In the genomic region with DNA sequence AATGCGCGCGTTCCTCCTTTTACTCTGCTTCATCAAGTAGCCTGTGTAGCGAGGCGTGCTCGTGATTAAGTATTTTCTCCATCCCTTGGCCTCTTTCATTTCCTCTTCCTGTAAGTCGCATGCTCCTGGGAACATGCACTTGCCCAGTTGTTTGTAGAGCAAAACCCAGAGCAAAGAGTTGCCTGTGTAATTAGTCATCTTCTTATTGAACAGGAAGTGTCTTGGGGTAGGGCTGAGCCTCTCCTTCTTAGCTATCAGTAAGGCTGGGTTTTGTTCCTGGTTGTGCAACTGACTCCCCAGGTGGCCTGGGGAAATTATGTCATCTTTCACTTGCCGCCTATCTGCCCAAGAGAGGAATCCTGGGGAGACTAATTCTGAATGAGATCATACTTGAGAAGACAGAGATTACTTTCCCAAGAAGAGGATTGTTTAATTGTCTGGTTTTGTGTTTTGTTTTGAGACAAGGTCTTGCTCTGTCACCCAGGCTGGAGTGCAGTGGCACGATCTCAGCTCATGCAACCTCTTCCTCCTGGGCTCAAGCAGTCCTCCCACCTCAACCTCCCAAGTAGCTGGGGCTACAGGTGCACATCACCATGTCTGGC, we compare ENCODE assay signal across 1 cellular context.
TF ChIP-seq lines count a peak whose summit lies in the region.

No MANE protein-coding gene starts in this region.

TF ChIP-seq in K562, 482 proteins besides CTCF, POLR2A, EP300 and RAD21 (continued from another document and continues in another):
- peak; percentile 52; the same call in 1 of the 2 replicates for TF ChIP-seq ZNF263 (CRISPR knock-in tag; IDR thresholded peaks at IDR 0.05; ENCODE audit: borderline replicate concordance)
- TF ChIP-seq POLR2B (IDR thresholded peaks at IDR 0.05; ENCODE audit: low read depth, partially characterized antibody), result no peak
- no peak for TF ChIP-seq PRPF4 (IDR thresholded peaks at IDR 0.05; ENCODE audit: insufficient read depth, low read depth, low read length, poor library complexity, severe bottlenecking)
- TF ChIP-seq, protein P1, sequence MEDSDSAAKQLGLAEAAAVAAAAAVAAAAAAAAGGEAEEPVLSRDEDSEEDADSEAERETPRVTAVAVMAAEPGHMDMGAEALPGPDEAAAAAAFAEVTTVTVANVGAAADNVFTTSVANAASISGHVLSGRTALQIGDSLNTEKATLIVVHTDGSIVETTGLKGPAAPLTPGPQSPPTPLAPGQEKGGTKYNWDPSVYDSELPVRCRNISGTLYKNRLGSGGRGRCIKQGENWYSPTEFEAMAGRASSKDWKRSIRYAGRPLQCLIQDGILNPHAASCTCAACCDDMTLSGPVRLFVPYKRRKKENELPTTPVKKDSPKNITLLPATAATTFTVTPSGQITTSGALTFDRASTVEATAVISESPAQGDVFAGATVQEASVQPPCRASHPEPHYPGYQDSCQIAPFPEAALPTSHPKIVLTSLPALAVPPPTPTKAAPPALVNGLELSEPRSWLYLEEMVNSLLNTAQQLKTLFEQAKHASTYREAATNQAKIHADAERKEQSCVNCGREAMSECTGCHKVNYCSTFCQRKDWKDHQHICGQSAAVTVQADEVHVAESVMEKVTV (CRISPR knock-in tag; IDR thresholded peaks at IDR 0.05), result no peak
- TF ChIP-seq, protein P2, sequence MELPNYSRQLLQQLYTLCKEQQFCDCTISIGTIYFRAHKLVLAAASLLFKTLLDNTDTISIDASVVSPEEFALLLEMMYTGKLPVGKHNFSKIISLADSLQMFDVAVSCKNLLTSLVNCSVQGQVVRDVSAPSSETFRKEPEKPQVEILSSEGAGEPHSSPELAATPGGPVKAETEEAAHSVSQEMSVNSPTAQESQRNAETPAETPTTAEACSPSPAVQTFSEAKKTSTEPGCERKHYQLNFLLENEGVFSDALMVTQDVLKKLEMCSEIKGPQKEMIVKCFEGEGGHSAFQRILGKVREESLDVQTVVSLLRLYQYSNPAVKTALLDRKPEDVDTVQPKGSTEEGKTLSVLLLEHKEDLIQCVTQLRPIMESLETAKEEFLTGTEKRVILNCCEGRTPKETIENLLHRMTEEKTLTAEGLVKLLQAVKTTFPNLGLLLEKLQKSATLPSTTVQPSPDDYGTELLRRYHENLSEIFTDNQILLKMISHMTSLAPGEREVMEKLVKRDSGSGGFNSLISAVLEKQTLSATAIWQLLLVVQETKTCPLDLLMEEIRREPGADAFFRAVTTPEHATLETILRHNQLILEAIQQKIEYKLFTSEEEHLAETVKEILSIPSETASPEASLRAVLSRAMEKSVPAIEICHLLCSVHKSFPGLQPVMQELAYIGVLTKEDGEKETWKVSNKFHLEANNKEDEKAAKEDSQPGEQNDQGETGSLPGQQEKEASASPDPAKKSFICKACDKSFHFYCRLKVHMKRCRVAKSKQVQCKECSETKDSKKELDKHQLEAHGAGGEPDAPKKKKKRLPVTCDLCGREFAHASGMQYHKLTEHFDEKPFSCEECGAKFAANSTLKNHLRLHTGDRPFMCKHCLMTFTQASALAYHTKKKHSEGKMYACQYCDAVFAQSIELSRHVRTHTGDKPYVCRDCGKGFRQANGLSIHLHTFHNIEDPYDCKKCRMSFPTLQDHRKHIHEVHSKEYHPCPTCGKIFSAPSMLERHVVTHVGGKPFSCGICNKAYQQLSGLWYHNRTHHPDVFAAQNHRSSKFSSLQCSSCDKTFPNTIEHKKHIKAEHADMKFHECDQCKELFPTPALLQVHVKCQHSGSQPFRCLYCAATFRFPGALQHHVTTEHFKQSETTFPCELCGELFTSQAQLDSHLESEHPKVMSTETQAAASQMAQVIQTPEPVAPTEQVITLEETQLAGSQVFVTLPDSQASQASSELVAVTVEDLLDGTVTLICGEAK (IDR thresholded peaks at IDR 0.05), result 0 out of 2 replicates have a peak, but pooled peaks have one; percentile 43
- TF ChIP-seq, protein P2 (CRISPR knock-in tag; IDR thresholded peaks at IDR 0.05), result no peak
- TF ChIP-seq ELF2 (CRISPR knock-in tag; IDR thresholded peaks at IDR 0.05), result no peak
- TF ChIP-seq ZNF79 (CRISPR knock-in tag; IDR thresholded peaks at IDR 0.05; ENCODE audit: low read depth), result no peak
- TF ChIP-seq, protein P3, sequence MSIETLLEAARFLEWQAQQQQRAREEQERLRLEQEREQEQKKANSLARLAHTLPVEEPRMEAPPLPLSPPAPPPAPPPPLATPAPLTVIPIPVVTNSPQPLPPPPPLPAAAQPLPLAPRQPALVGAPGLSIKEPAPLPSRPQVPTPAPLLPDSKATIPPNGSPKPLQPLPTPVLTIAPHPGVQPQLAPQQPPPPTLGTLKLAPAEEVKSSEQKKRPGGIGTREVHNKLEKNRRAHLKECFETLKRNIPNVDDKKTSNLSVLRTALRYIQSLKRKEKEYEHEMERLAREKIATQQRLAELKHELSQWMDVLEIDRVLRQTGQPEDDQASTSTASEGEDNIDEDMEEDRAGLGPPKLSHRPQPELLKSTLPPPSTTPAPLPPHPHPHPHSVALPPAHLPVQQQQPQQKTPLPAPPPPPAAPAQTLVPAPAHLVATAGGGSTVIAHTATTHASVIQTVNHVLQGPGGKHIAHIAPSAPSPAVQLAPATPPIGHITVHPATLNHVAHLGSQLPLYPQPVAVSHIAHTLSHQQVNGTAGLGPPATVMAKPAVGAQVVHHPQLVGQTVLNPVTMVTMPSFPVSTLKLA (conservative IDR thresholded peaks at IDR 0.05), result peak in 1 of 2 experiments; percentile 43; a peak in 1 of 4 replicates
- TF ChIP-seq CREM (IDR thresholded peaks at IDR 0.05; ENCODE audit: low read depth), result peak; percentile 63
- TF ChIP-seq, protein P4, sequence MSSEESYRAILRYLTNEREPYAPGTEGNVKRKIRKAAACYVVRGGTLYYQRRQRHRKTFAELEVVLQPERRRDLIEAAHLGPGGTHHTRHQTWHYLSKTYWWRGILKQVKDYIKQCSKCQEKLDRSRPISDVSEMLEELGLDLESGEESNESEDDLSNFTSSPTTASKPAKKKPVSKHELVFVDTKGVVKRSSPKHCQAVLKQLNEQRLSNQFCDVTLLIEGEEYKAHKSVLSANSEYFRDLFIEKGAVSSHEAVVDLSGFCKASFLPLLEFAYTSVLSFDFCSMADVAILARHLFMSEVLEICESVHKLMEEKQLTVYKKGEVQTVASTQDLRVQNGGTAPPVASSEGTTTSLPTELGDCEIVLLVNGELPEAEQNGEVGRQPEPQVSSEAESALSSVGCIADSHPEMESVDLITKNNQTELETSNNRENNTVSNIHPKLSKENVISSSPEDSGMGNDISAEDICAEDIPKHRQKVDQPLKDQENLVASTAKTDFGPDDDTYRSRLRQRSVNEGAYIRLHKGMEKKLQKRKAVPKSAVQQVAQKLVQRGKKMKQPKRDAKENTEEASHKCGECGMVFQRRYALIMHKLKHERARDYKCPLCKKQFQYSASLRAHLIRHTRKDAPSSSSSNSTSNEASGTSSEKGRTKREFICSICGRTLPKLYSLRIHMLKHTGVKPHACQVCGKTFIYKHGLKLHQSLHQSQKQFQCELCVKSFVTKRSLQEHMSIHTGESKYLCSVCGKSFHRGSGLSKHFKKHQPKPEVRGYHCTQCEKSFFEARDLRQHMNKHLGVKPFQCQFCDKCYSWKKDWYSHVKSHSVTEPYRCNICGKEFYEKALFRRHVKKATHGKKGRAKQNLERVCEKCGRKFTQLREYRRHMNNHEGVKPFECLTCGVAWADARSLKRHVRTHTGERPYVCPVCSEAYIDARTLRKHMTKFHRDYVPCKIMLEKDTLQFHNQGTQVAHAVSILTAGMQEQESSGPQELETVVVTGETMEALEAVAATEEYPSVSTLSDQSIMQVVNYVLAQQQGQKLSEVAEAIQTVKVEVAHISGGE (CRISPR knock-in tag; IDR thresholded peaks at IDR 0.05), result 0 out of 6 replicates have a peak, but pooled peaks of 1 of the 3 experiments have one; percentile 39
- TF ChIP-seq, protein P5, sequence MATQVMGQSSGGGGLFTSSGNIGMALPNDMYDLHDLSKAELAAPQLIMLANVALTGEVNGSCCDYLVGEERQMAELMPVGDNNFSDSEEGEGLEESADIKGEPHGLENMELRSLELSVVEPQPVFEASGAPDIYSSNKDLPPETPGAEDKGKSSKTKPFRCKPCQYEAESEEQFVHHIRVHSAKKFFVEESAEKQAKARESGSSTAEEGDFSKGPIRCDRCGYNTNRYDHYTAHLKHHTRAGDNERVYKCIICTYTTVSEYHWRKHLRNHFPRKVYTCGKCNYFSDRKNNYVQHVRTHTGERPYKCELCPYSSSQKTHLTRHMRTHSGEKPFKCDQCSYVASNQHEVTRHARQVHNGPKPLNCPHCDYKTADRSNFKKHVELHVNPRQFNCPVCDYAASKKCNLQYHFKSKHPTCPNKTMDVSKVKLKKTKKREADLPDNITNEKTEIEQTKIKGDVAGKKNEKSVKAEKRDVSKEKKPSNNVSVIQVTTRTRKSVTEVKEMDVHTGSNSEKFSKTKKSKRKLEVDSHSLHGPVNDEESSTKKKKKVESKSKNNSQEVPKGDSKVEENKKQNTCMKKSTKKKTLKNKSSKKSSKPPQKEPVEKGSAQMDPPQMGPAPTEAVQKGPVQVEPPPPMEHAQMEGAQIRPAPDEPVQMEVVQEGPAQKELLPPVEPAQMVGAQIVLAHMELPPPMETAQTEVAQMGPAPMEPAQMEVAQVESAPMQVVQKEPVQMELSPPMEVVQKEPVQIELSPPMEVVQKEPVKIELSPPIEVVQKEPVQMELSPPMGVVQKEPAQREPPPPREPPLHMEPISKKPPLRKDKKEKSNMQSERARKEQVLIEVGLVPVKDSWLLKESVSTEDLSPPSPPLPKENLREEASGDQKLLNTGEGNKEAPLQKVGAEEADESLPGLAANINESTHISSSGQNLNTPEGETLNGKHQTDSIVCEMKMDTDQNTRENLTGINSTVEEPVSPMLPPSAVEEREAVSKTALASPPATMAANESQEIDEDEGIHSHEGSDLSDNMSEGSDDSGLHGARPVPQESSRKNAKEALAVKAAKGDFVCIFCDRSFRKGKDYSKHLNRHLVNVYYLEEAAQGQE (CRISPR knock-in tag; IDR thresholded peaks at IDR 0.05; ENCODE audit: low read depth), result no peak
- TF ChIP-seq SRF (CRISPR knock-in tag; IDR thresholded peaks at IDR 0.05), result no peak
- TF ChIP-seq DACH1 (IDR thresholded peaks at IDR 0.05; ENCODE audit: partially characterized antibody), result peak; percentile 71
- TF ChIP-seq CBFB (CRISPR knock-in tag; IDR thresholded peaks at IDR 0.05), result no peak
- no peak for TF ChIP-seq TOE1 (IDR thresholded peaks at IDR 0.05; ENCODE audit: borderline replicate concordance)
- no peak for TF ChIP-seq TOE1 (CRISPR knock-in tag; IDR thresholded peaks at IDR 0.05; ENCODE audit: borderline replicate concordance, low read depth)
- TF ChIP-seq ZNF143 (CRISPR knock-in tag; IDR thresholded peaks at IDR 0.05), result no peak
- TF ChIP-seq ZNF354B (CRISPR knock-in tag; IDR thresholded peaks at IDR 0.05), result no peak
- no peak for TF ChIP-seq TCF7L2 (IDR thresholded peaks at IDR 0.05; ENCODE audit: low read depth, low read length)
- TF ChIP-seq, protein P6, sequence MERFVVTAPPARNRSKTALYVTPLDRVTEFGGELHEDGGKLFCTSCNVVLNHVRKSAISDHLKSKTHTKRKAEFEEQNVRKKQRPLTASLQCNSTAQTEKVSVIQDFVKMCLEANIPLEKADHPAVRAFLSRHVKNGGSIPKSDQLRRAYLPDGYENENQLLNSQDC (CRISPR knock-in tag; IDR thresholded peaks at IDR 0.05), result no peak
- no peak for TF ChIP-seq NCOA2 (IDR thresholded peaks at IDR 0.05; ENCODE audit: partially characterized antibody in 2 of 2)
- TF ChIP-seq CEBPB (tag; IDR thresholded peaks at IDR 0.05), result peak; percentile 99
- TF ChIP-seq CHD2 (IDR thresholded peaks at IDR 0.05; ENCODE audit: low read depth, low read length), result no peak
- no peak for TF ChIP-seq NR2F6 (CRISPR knock-in tag; IDR thresholded peaks at IDR 0.05)
- no peak for TF ChIP-seq STAT5B (CRISPR knock-in tag; IDR thresholded peaks at IDR 0.05)
- TF ChIP-seq TAF7 (tag; IDR thresholded peaks at IDR 0.05), result no peak
- TF ChIP-seq L3MBTL2 (IDR thresholded peaks at IDR 0.05), result peak; percentile 70
- TF ChIP-seq, protein P7, sequence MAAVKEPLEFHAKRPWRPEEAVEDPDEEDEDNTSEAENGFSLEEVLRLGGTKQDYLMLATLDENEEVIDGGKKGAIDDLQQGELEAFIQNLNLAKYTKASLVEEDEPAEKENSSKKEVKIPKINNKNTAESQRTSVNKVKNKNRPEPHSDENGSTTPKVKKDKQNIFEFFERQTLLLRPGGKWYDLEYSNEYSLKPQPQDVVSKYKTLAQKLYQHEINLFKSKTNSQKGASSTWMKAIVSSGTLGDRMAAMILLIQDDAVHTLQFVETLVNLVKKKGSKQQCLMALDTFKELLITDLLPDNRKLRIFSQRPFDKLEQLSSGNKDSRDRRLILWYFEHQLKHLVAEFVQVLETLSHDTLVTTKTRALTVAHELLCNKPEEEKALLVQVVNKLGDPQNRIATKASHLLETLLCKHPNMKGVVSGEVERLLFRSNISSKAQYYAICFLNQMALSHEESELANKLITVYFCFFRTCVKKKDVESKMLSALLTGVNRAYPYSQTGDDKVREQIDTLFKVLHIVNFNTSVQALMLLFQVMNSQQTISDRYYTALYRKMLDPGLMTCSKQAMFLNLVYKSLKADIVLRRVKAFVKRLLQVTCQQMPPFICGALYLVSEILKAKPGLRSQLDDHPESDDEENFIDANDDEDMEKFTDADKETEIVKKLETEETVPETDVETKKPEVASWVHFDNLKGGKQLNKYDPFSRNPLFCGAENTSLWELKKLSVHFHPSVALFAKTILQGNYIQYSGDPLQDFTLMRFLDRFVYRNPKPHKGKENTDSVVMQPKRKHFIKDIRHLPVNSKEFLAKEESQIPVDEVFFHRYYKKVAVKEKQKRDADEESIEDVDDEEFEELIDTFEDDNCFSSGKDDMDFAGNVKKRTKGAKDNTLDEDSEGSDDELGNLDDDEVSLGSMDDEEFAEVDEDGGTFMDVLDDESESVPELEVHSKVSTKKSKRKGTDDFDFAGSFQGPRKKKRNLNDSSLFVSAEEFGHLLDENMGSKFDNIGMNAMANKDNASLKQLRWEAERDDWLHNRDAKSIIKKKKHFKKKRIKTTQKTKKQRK (IDR thresholded peaks at IDR 0.05; ENCODE audit: borderline replicate concordance, low read depth, low read length), result no peak
- TF ChIP-seq RBM22 (IDR thresholded peaks at IDR 0.05; ENCODE audit: low read depth, low read length, poor library complexity, severe bottlenecking), result no peak
- peak; percentile 70 for TF ChIP-seq TCF3 (CRISPR knock-in tag; IDR thresholded peaks at IDR 0.05)
